6 cellular contexts compared by ENCODE assay signal in the genomic region with DNA sequence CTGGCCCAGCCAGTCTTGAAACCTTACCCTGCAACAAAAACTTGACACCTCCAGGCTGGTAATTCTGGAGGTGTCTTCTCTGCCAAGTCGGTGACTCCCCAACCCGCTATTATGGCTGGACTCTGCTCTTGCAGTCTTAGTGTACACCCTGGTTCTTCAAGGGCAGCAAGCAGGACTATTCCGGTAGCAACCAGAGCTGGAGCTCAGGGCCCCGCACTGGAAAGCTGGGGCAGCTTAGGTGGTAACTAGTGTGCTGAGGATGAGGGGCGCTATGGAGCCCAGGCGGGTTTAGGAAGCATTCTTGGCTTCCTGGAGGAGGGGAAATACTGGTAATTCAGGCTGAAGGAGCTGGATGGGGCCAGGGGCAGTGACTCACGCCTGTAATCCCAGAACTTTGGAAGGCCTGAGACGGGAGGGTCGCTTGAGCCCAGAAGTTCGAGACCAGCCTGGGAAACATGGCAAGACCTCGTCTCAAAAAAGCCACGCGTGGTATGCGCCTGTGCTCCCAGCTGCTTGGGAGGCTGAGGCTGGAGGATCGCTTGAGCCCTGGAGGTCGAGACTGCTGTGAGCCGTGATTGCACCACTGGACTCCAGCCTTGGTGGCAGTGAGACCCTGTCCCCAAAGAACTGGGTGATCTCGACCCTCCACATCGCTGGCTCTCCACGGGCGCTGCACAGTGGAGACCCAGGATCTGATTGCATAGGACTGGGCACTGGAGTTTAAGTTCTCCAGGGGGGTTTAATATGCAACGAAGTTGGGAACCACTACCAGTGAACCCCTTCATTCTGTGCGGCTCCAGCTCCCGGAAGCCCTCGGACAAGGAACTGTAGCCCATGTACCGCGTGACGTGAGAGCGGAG. TPM values are rescaled to one million over a fixed set of nuclear protein-coding genes. Genes with fewer than 3 reads are reported as not detected.
DNase-seq lines count a peak whose midpoint lies in the region; ATAC-seq lines count a peak whose summit lies in the region.

No MANE protein-coding gene starts in this region.

- no peak overlapping the region for H3K27ac ChIP-seq in stomach smooth muscle (ENCODE audit: low read length)

- DNase-seq in SKM-1 treated with dmso at 0.1 percent for 144 hours (lab: John Stamatoyannopoulos, UW; ENCODE audit: unreplicated experiment) (peak; percentile 27), SKM-1 (lab: John Stamatoyannopoulos, UW; ENCODE audit: unreplicated experiment) (no peak)
- DNase-seq in activated CD8-positive, alpha-beta memory T cell treated with anti-CD3 and anti-CD28 coated beads for 24 hours, result no peak

- ATAC-seq in esophagus mucosa, result peak; percentile 70
- no peak for ATAC-seq in GM18909 (IDR thresholded peaks at IDR 0.05; ENCODE audit: poor library complexity, unreplicated experiment)

- peak overlapping the region; percentile 63 to 82 for H3K4me3 ChIP-seq in stomach smooth muscle (ENCODE audit: low read length in 2 of 2)

- peaks cover 15% of the 10 kb centered on the region for H3K4me1 ChIP-seq in stomach smooth muscle (ENCODE audit: control insufficient read depth, insufficient read depth, low read length)

- no peaks in the 10 kb centered on the region for H3K9me3 ChIP-seq in stomach smooth muscle (ENCODE audit: control insufficient read depth in 2 of 2, low read length in 2 of 2)

- H3K9ac ChIP-seq in stomach smooth muscle (ENCODE audit: low read length in 2 of 2), result peak overlapping the region; percentile 58 to 63

- peaks cover 15 to 18% of the 10 kb centered on the region in 2 donors for H3K36me3 ChIP-seq in stomach smooth muscle (ENCODE audit: control insufficient read depth in 2 of 2, insufficient read depth in 2 of 2, low read length in 2 of 2)

- no peaks in the 10 kb centered on the region for H3K27me3 ChIP-seq in stomach smooth muscle (ENCODE audit: control insufficient read depth in 1 of 2, insufficient read depth in 2 of 2, low read length in 2 of 2)

RNA-seq across cellular contexts. Expression of a gene that starts 10.6 kb away (rescaled TPM):
- 1.5 TPM for total RNA-seq in esophagus mucosa

RNA-seq across cellular contexts. Expression of a gene that starts 25.6 kb away (rescaled TPM):
- 26.3 TPM for total RNA-seq in esophagus mucosa

RNA-seq across cellular contexts. Expression of a gene that starts 39.3 kb away (rescaled TPM):
- 42.6 TPM for total RNA-seq in esophagus mucosa

RNA-seq across cellular contexts. Expression of a gene that starts 45.4 kb away (rescaled TPM):
- 13.3 TPM for total RNA-seq in esophagus mucosa

RNA-seq across cellular contexts. Expression of a gene that starts 58.5 kb away (rescaled TPM):
- total RNA-seq in esophagus mucosa, result 0.64 TPM
